Comparison of ENCODE assay signal across 9 cellular contexts in genomic region chr9:122173670-122174069, GRCh38. TPM values are rescaled to one million over a fixed set of nuclear protein-coding genes. Genes with fewer than 3 reads are reported as not detected.
"Had no signal": no experiment of that assay in that cellular context is flagged by ENCODE, and none has a peak within 500 bp of the region (broad histone marks: within the 10 kb centered on the region; RNA-seq: fewer than 3 reads in every experiment).

No MANE protein-coding gene starts in this region.

- ATAC-seq: GM12878 had no signal

- DNase-seq: GDM1, GF-D8 had no signal

- H3K4me3 ChIP-seq: GM12878 had no signal

- FAIRE-seq: G401.6, GM12878, GM12891, GM12892, GM18507, GM19239 had no signal

RNA-seq across cellular contexts. Expression of gene MORN5, which starts 14.0 kb away (rescaled TPM):
- total RNA-seq: G401, GM12878 had no signal
- polyA plus RNA-seq: GM12878 had no signal

RNA-seq across cellular contexts. Expression of gene LHX6, which starts 55.1 kb away (rescaled TPM):
- total RNA-seq: GM12878 had no signal
- polyA plus RNA-seq: GM12878 had no signal
